In genomic region chr3:172622156-172622555, GRCh38 we compare ENCODE assay signal across 30 cellular contexts.
DNase-seq lines count a peak whose midpoint lies in the region; ATAC-seq, FAIRE-seq and TF ChIP-seq lines count a peak whose summit lies in the region.
"Had no signal": no experiment of that assay in that cellular context is flagged by ENCODE, and none has a peak within 500 bp of the region (broad histone marks: within the 10 kb centered on the region; RNA-seq: fewer than 3 reads in every experiment).

No MANE protein-coding gene starts in this region.

- no peak overlapping the region for H2AFZ ChIP-seq in K562 (ENCODE audit: low read depth, low read length)
- H2AFZ ChIP-seq in keratinocyte (ENCODE audit: control insufficient read depth, low read length), result peak overlapping the region; percentile 55
- H2AFZ ChIP-seq: GM23248 had no signal

- H4K20me1 ChIP-seq in K562 (replicated peaks; ENCODE audit: control insufficient read depth, insufficient read depth, low read length) (no peaks in the 10 kb centered on the region), keratinocyte (ENCODE audit: control insufficient read depth, extremely low read depth, insufficient read depth, low read length) (no peaks in the 10 kb centered on the region)

- H3K27ac Mint-ChIP-seq in Calu3 (ENCODE audit: unreplicated experiment), result peak overlapping the region; percentile 63
- H3K27ac Mint-ChIP-seq: activated CD4-positive, alpha-beta T cell treated with anti-CD3 and anti-CD28 coated beads for 36 hours; IgD-negative memory B cell; nephron progenitor cell; stimulated activated effector memory CD8-positive, alpha-beta T cell treated with anti-CD3 and anti-CD28 coated beads, Interleukin-12 subunit alpha, Interleukin-12 subunit beta, amount 100 ng/mL, for 72 hours had no signal

- H3K79me2 ChIP-seq in K562 (ENCODE audit: control insufficient read depth, insufficient read depth, low read length) (no peaks in the 10 kb centered on the region), keratinocyte (ENCODE audit: control insufficient read depth, insufficient read depth, low read length) (no peaks in the 10 kb centered on the region)

- no peak for ATAC-seq in K562
- ATAC-seq in HG03280 (IDR thresholded peaks at IDR 0.05; ENCODE audit: unreplicated experiment), result no peak
- ATAC-seq: activated CD4-positive, alpha-beta T cell treated with anti-CD3 and anti-CD28 coated beads for 36 hours; GM12878; heart left ventricle; lower lobe of right lung; mucosa of descending colon; stimulated activated effector memory CD8-positive, alpha-beta T cell treated with anti-CD3 and anti-CD28 coated beads, Interleukin-12 subunit alpha, Interleukin-12 subunit beta, amount 100 ng/mL, for 72 hours had no signal

- H3K9me3 ChIP-seq in HUES48 (ENCODE audit: control insufficient read depth, insufficient read depth, low read length) (no peaks in the 10 kb centered on the region), K562 (replicated peaks; ENCODE audit: control insufficient read depth, insufficient read depth, low read depth, low read length) (no peaks in the 10 kb centered on the region), keratinocyte (ENCODE audit: control insufficient read depth, low read depth, low read length) (no peaks in the 10 kb centered on the region)
- H3K9me3 ChIP-seq: heart left ventricle, lower lobe of right lung, mucosa of descending colon, pancreas, right atrium auricular region had no signal

- BruUV-seq in Calu3 (replicated peaks; lab: Mats Ljungman, UMichigan), result no TSS peak
- BruUV-seq in K562 (replicated peaks; lab: Mats Ljungman, UMichigan), result no TSS peak

- H3K4me1 Mint-ChIP-seq in Calu3 (ENCODE audit: low read depth, unreplicated experiment), result peaks cover 57% of the 10 kb centered on the region
- H3K4me1 Mint-ChIP-seq: nephron progenitor cell; stimulated activated effector memory CD8-positive, alpha-beta T cell treated with anti-CD3 and anti-CD28 coated beads, Interleukin-12 subunit alpha, Interleukin-12 subunit beta, amount 100 ng/mL, for 72 hours had no signal

- H3K27ac ChIP-seq in HUES48 (ENCODE audit: low read depth, low read length) (peak overlapping the region; percentile 33), K562 (ENCODE audit: extremely low read depth, low read depth, low read length) (no peak overlapping the region), keratinocyte (ENCODE audit: control insufficient read depth, insufficient read depth, low read length) (no peak overlapping the region)
- H3K27ac ChIP-seq: GM23248, lower lobe of right lung, right atrium auricular region, SK-N-MC, spleen had no signal

- peaks cover 15% of the 10 kb centered on the region for H3K4me1 ChIP-seq in HUES48 (ENCODE audit: control insufficient read depth, insufficient read depth, low read length)
- H3K4me1 ChIP-seq in K562 (replicated peaks in 1 of 2; ENCODE audit: control insufficient read depth in 2 of 2, insufficient read depth in 2 of 2, low read length in 2 of 2), result no peaks in the 10 kb centered on the region
- H3K4me1 ChIP-seq in keratinocyte (ENCODE audit: control insufficient read depth, extremely low read depth, insufficient read depth, low read length), result peaks cover 21% of the 10 kb centered on the region
- H3K4me1 ChIP-seq: right atrium auricular region had no signal

- no peaks in the 10 kb centered on the region for H3K9me3 Mint-ChIP-seq in Calu3 (ENCODE audit: low read depth, unreplicated experiment)
- H3K9me3 Mint-ChIP-seq: CD4-positive, CD25-positive, alpha-beta regulatory T cell; IgD-negative memory B cell; stimulated activated effector memory CD8-positive, alpha-beta T cell treated with anti-CD3 and anti-CD28 coated beads, Interleukin-12 subunit alpha, Interleukin-12 subunit beta, amount 100 ng/mL, for 72 hours had no signal

- CTCF ChIA-PET in Calu3 (lab: Charles Lee), result interaction anchor here (0.6 to 1.4 kb wide), 8 partner anchors 9 to 1265 kb away, joined by 3 to 7 read pairs (median 4); partner anchors contain the start of genes ECT2 and TNFSF10
- CTCF ChIA-PET in K562 (lab: Yijun Ruan, JAX; ENCODE audit: low intra/inter-chr PET ratio), result no interaction called here

- TF ChIP-seq POLR2A in K562 (conservative IDR thresholded peaks at IDR 0.05), result no peak

- H3K36me3 ChIP-seq in HUES48 (ENCODE audit: control insufficient read depth, insufficient read depth, low read length) (no peaks in the 10 kb centered on the region), K562 (ENCODE audit: control insufficient read depth, insufficient read depth, low read length) (no peaks in the 10 kb centered on the region), keratinocyte (ENCODE audit: control insufficient read depth in 2 of 2, extremely low read depth in 1 of 2, insufficient read depth in 2 of 2, low read length in 2 of 2) (no peaks in the 10 kb centered on the region)
- H3K36me3 ChIP-seq: heart left ventricle, lower lobe of right lung, pancreas, right atrium auricular region, spleen had no signal

- H3K9ac ChIP-seq in HUES48 (ENCODE audit: low read depth, low read length), result no peak overlapping the region
- no peak overlapping the region for H3K9ac ChIP-seq in K562 (ENCODE audit: insufficient read depth in 1 of 2, low read depth in 2 of 2, low read length in 2 of 2)
- no peak overlapping the region for H3K9ac ChIP-seq in keratinocyte (ENCODE audit: control insufficient read depth, extremely low read depth, insufficient read depth, low read length)
- H3K9ac ChIP-seq: GM23248 had no signal

- H3K9me1 ChIP-seq in K562 (ENCODE audit: control insufficient read depth, insufficient read depth, low read length) (no peaks in the 10 kb centered on the region), keratinocyte (ENCODE audit: control insufficient read depth, extremely low read depth, insufficient read depth, low read length) (no peaks in the 10 kb centered on the region)

- no peak overlapping the region for H3K4me3 Mint-ChIP-seq in Calu3 (ENCODE audit: low read depth, unreplicated experiment)
- H3K4me3 Mint-ChIP-seq: activated CD4-positive, alpha-beta T cell treated with anti-CD3 and anti-CD28 coated beads for 36 hours; CD4-positive, CD25-positive, alpha-beta regulatory T cell; IgD-negative memory B cell; nephron progenitor cell; stimulated activated effector memory CD8-positive, alpha-beta T cell treated with anti-CD3 and anti-CD28 coated beads, Interleukin-12 subunit alpha, Interleukin-12 subunit beta, amount 100 ng/mL, for 72 hours had no signal

- TF ChIP-seq RAD21 in K562 (CRISPR knock-in tag; conservative IDR thresholded peaks at IDR 0.05 in 1 of 2, IDR thresholded peaks at IDR 0.05 in 1 of 2), result no peak

- H3K27me3 ChIP-seq in HUES48 (ENCODE audit: control insufficient read depth, insufficient read depth, low read length) (no peaks in the 10 kb centered on the region), K562 (ENCODE audit: control insufficient read depth in 2 of 2, insufficient read depth in 2 of 2, low read length in 2 of 2) (no peaks in the 10 kb centered on the region), keratinocyte (ENCODE audit: control insufficient read depth, extremely low read depth, insufficient read depth, low read length) (no peaks in the 10 kb centered on the region)
- H3K27me3 ChIP-seq: heart left ventricle, MG63, pancreas, right atrium auricular region, spleen had no signal

- POLR2A ChIA-PET in K562 (lab: Yijun Ruan, JAX), result no interaction called here

- intact Hi-C loops in Calu3 (cut with micrococcal nuclease; ENCODE audit: unreplicated experiment), result loop anchor here (2.0 kb wide), 2 partner anchors 21 to 59 kb away; no protein-coding TSS in a partner anchor
- intact Hi-C loops in K562 (cut with micrococcal nuclease), result no loop called here

- FAIRE-seq in K562 (lab: Jason Lieb, UNC) (peak; percentile 51), keratinocyte (lab: Jason Lieb, UNC) (no peak)
- FAIRE-seq: D721Med, GM12878, pancreas, urothelium cell line had no signal

- TF ChIP-seq EP300 in K562 (IDR thresholded peaks at IDR 0.05; ENCODE audit: low read length), result no peak

- no peaks in the 10 kb centered on the region for H3K27me3 Mint-ChIP-seq in Calu3 (ENCODE audit: unreplicated experiment)
- H3K27me3 Mint-ChIP-seq: activated CD4-positive, alpha-beta T cell treated with anti-CD3 and anti-CD28 coated beads for 36 hours; CD4-positive, CD25-positive, alpha-beta regulatory T cell; IgD-negative memory B cell had no signal

- DNase-seq in Calu3, result no peak
- no peak for DNase-seq in K562 (ENCODE audit: extremely low read depth in 1 of 4, low spot score in 3 of 4)
- DNase-seq in keratinocyte (ENCODE audit: low read depth, low spot score), result no peak
- DNase-seq in Ammon's horn (ENCODE audit: low spot score), result no peak
- no peak for DNase-seq in Kasumi-1 (lab: John Stamatoyannopoulos, UW)
- no peak for DNase-seq in SHP77 treated with DMSO at 0.1 percent for 48 hours (lab: John Stamatoyannopoulos, UW)
- DNase-seq: activated CD4-positive, alpha-beta T cell treated with anti-CD3 and anti-CD28 coated beads for 36 hours; activated CD8-positive, alpha-beta memory T cell treated with anti-CD3 and anti-CD28 coated beads for 24 hours; activated gamma-delta T cell; activated T-cell treated with anti-CD3 and anti-CD28 coated beads, Interleukin-2, amount 50 U/mL, for 1 hour; CD4-positive, CD25-positive, alpha-beta regulatory T cell; heart left ventricle; lower lobe of right lung; MG63; mucosa of descending colon; nephron progenitor cell; pancreas; spleen; stimulated activated CD4-positive, alpha-beta T cell treated with anti-CD3 and anti-CD28 coated beads, Interleukin-2, amount 100 ng/mL, for 48 hours; T-helper 2 cell had no signal

- in situ Hi-C loops in K562 (cut with MboI), result no loop called here

- dilution Hi-C loops in keratinocyte (cut with MboI; ENCODE audit: extremely low pct_ligation_motif_present, low sequenced_read_pairs), result no loop called here

- H3K4me2 ChIP-seq in K562 (ENCODE audit: insufficient read depth, low read length), result no peak overlapping the region
- H3K4me2 ChIP-seq in keratinocyte (ENCODE audit: control insufficient read depth, extremely low read depth, insufficient read depth, low read depth, low read length), result no peak overlapping the region

- no peak overlapping the region for H3K4me3 ChIP-seq in HUES48 (ENCODE audit: low read depth, low read length)
- H3K4me3 ChIP-seq in K562, result no peak overlapping the region
- no peak overlapping the region for H3K4me3 ChIP-seq in keratinocyte (ENCODE audit: control insufficient read depth in 2 of 3, extremely low read depth in 1 of 3, insufficient read depth in 2 of 3, low read depth in 1 of 3, low read length in 3 of 3)
- H3K4me3 ChIP-seq: GM12878, GM23248, lower lobe of right lung, MG63, mucosa of descending colon, pancreas, right atrium auricular region, SK-N-MC, spleen had no signal

- peaks cover 16% of the 10 kb centered on the region for H3K36me3 Mint-ChIP-seq in Calu3 (ENCODE audit: insufficient read depth, unreplicated experiment)
- H3K36me3 Mint-ChIP-seq: CD4-positive, CD25-positive, alpha-beta regulatory T cell; stimulated activated effector memory CD8-positive, alpha-beta T cell treated with anti-CD3 and anti-CD28 coated beads, Interleukin-12 subunit alpha, Interleukin-12 subunit beta, amount 100 ng/mL, for 72 hours had no signal

- TF ChIP-seq CTCF in Calu3 (IDR thresholded peaks at IDR 0.05; ENCODE audit: unreplicated experiment) (no peak), K562 (IDR thresholded peaks at IDR 0.05 in 2 of 3, conservative IDR thresholded peaks at IDR 0.05 in 1 of 3; ENCODE audit: insufficient read depth in 2 of 3, low read depth in 1 of 3, low read length in 3 of 3) (no peak), keratinocyte (optimal IDR thresholded peaks at IDR 0.05 in 1 of 3, IDR thresholded peaks at IDR 0.05 in 1 of 3, conservative IDR thresholded peaks at IDR 0.05 in 1 of 3; ENCODE audit: extremely low read depth in 1 of 3, insufficient read depth in 2 of 3, low read length in 3 of 3) (no peak)

- 7% methylated on average over 2 of the region's 2 CpGs for WGBS in K562 (ENCODE audit: insufficient coverage, low coverage, missing lambda C conversion rate)
